ENCODE assay signal across 17 cellular contexts in the genomic region with DNA sequence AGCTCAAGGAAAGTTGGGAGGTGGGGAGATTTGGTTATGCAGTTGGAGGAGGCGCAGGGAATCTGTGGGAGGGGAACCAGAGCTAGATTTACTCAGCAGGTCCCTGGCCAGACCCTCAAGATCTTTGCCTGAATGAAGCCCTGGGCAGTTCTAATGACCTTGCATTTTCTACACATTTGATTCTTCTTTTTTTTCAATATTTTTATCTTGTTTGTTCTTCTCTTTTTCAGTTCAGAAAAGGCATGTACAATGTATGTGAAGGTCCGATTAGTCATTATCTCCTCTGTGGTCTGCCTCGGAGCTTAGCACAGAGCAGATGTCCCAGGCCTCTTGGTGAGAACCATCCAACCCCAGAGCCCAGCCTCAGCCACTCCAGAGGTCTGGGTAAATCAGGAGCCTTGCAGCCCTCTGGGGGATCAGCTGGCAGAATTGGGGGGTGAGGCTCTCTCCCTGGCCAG. TPM values are rescaled to one million over a fixed set of nuclear protein-coding genes. Genes with fewer than 3 reads are reported as not detected.
DNase-seq lines count a peak whose midpoint lies in the region; ATAC-seq and TF ChIP-seq lines count a peak whose summit lies in the region.
"Had no signal": no experiment of that assay in that cellular context is flagged by ENCODE, and none has a peak within 500 bp of the region (broad histone marks: within the 10 kb centered on the region; RNA-seq: fewer than 3 reads in every experiment).

No MANE protein-coding gene starts in this region.

- CTCF ChIA-PET in naive thymus-derived CD4-positive, alpha-beta T cell (lab: Charles Lee), result no interaction called here
- CTCF ChIA-PET in activated CD4-positive, alpha-beta memory T cell treated with anti-CD3 and anti-CD28 coated beads, Interleukin-2, amount 10 ng/mL, durations not matched to agents 7 days and 5 days (lab: Charles Lee), result no interaction called here
- CTCF ChIA-PET in OCI-LY7 (lab: Charles Lee; ENCODE audit: unreplicated experiment), result no interaction called here

- H3K27me3 Mint-ChIP-seq in naive thymus-derived CD4-positive, alpha-beta T cell, result peaks cover 0 to 7% (median 0%) of the 10 kb centered on the region in 5 donors
- peaks cover 11% of the 10 kb centered on the region for H3K27me3 Mint-ChIP-seq in activated CD4-positive, alpha-beta memory T cell treated with anti-CD3 and anti-CD28 coated beads, Interleukin-2, amount 10 ng/mL, durations not matched to agents 7 days and 5 days

- H3K4me3 Mint-ChIP-seq in naive thymus-derived CD4-positive, alpha-beta T cell, result no peak overlapping the region
- no peak overlapping the region for H3K4me3 Mint-ChIP-seq in activated CD4-positive, alpha-beta memory T cell treated with anti-CD3 and anti-CD28 coated beads, Interleukin-2, amount 10 ng/mL, durations not matched to agents 7 days and 5 days
- H3K4me3 Mint-ChIP-seq: activated CD8-positive, alpha-beta T cell treated with anti-CD3 and anti-CD28 coated beads, Interleukin-2, amount 10 ng/mL, durations not matched to agents 7 days and 5 days; CD4-positive, alpha-beta T cell had no signal

- H3K4me2 ChIP-seq in OCI-LY7 (ENCODE audit: low read length), result no peak overlapping the region

- H3K4me1 Mint-ChIP-seq in naive thymus-derived CD4-positive, alpha-beta T cell, result peaks cover 0 to 2% (median 0%) of the 10 kb centered on the region in 7 donors
- no peaks in the 10 kb centered on the region for H3K4me1 Mint-ChIP-seq in activated CD4-positive, alpha-beta memory T cell treated with anti-CD3 and anti-CD28 coated beads, Interleukin-2, amount 10 ng/mL, durations not matched to agents 7 days and 5 days

- no peaks in the 10 kb centered on the region for H3K79me2 ChIP-seq in OCI-LY7 (ENCODE audit: insufficient read depth, low read depth, low read length)

- H4K20me1 ChIP-seq in OCI-LY7 (ENCODE audit: insufficient read depth, low read length), result no peaks in the 10 kb centered on the region

- H3K27me3 ChIP-seq in cardiac muscle cell (no peaks in the 10 kb centered on the region), transverse colon (no peaks in the 10 kb centered on the region)
- no peaks in the 10 kb centered on the region for H3K27me3 ChIP-seq in naive thymus-derived CD4-positive, alpha-beta T cell (ENCODE audit: control insufficient read depth in 2 of 2, insufficient read depth in 2 of 2, low read length in 2 of 2)
- H3K27me3 ChIP-seq: testis had no signal

- H3K36me3 ChIP-seq in cardiac muscle cell (no peaks in the 10 kb centered on the region), transverse colon (no peaks in the 10 kb centered on the region), OCI-LY7 (ENCODE audit: insufficient read depth, low read length) (no peaks in the 10 kb centered on the region)
- H3K36me3 ChIP-seq in naive thymus-derived CD4-positive, alpha-beta T cell (ENCODE audit: control insufficient read depth in 2 of 3, insufficient read depth in 3 of 3, low read length in 3 of 3), result no peaks in the 10 kb centered on the region

- POLR2A ChIA-PET in naive thymus-derived CD4-positive, alpha-beta T cell (lab: Charles Lee), result no interaction called here
- POLR2A ChIA-PET in activated CD4-positive, alpha-beta memory T cell treated with anti-CD3 and anti-CD28 coated beads, Interleukin-2, amount 10 ng/mL, durations not matched to agents 7 days and 5 days (lab: Charles Lee), result no interaction called here
- POLR2A ChIA-PET in OCI-LY7 (lab: Charles Lee), result no interaction called here

- peak overlapping the region in 1 of 9 donors; percentile 8 for H3K27ac Mint-ChIP-seq in naive thymus-derived CD4-positive, alpha-beta T cell
- no peak overlapping the region for H3K27ac Mint-ChIP-seq in activated CD4-positive, alpha-beta memory T cell treated with anti-CD3 and anti-CD28 coated beads, Interleukin-2, amount 10 ng/mL, durations not matched to agents 7 days and 5 days
- H3K27ac Mint-ChIP-seq: activated CD8-positive, alpha-beta T cell treated with anti-CD3 and anti-CD28 coated beads, Interleukin-2, amount 10 ng/mL, durations not matched to agents 7 days and 5 days; CD4-positive, alpha-beta T cell had no signal

- peak in 1 of 2 donors; percentile 69 for DNase-seq in cardiac muscle cell (ENCODE audit: low read depth in 1 of 2, low spot score in 1 of 2)
- no peak for DNase-seq in left ventricle myocardium superior
- DNase-seq in erythroblast (lab: John Stamatoyannopoulos, UW), result peak; percentile 90 to 98
- DNase-seq in naive thymus-derived CD4-positive, alpha-beta T cell, result no peak
- no peak for DNase-seq in transverse colon
- DNase-seq in activated CD4-positive, alpha-beta memory T cell treated with anti-CD3 and anti-CD28 coated beads, Interleukin-2, amount 10 ng/mL, durations not matched to agents 7 days and 5 days, result no peak
- DNase-seq in OCI-LY7 (ENCODE audit: low spot score), result no peak
- DNase-seq in NCI-H128 (lab: John Stamatoyannopoulos, UW; ENCODE audit: unreplicated experiment), result no peak
- DNase-seq: 8988T; activated CD8-positive, alpha-beta T cell treated with anti-CD3 and anti-CD28 coated beads, Interleukin-2, amount 10 ng/mL, durations not matched to agents 7 days and 5 days; activated gamma-delta T cell treated with Interleukin-2 at 50 U/mL for 16 hours; CD4-positive, alpha-beta T cell; NCI-H1105 treated with DMSO at 0.1 percent for 48 hours; NCI-H510A; RPMI8226; testis had no signal

- TF ChIP-seq POLR2A in erythroblast (IDR thresholded peaks at IDR 0.05; ENCODE audit: low read length) (peak; percentile 18), transverse colon (IDR thresholded peaks at IDR 0.05) (no peak)

- H3K9me3 Mint-ChIP-seq in naive thymus-derived CD4-positive, alpha-beta T cell, result no peaks in the 10 kb centered on the region
- H3K9me3 Mint-ChIP-seq in activated CD4-positive, alpha-beta memory T cell treated with anti-CD3 and anti-CD28 coated beads, Interleukin-2, amount 10 ng/mL, durations not matched to agents 7 days and 5 days, result no peaks in the 10 kb centered on the region
- H3K9me3 Mint-ChIP-seq: CD4-positive, alpha-beta T cell had no signal

- H2AFZ ChIP-seq in OCI-LY7 (ENCODE audit: low read length), result no peak overlapping the region

- no peak overlapping the region for H3K4me3 ChIP-seq in cardiac muscle cell
- no peak overlapping the region for H3K4me3 ChIP-seq in naive thymus-derived CD4-positive, alpha-beta T cell (ENCODE audit: low read length)
- H3K4me3 ChIP-seq in transverse colon, result no peak overlapping the region
- no peak overlapping the region for H3K4me3 ChIP-seq in OCI-LY7 (ENCODE audit: low read depth, low read length, poor library complexity, severe bottlenecking)
- H3K4me3 ChIP-seq: testis had no signal

- no peaks in the 10 kb centered on the region for H3K9me2 ChIP-seq in OCI-LY7 (ENCODE audit: insufficient read depth, low read length)

- H3K4me1 ChIP-seq in cardiac muscle cell (ENCODE audit: low read depth) (peaks cover 75% of the 10 kb centered on the region), transverse colon (peaks cover 0 to 19% (median 5%) of the 10 kb centered on the region in 4 donors), OCI-LY7 (ENCODE audit: insufficient read depth, low read length, poor library complexity, severe bottlenecking) (no peaks in the 10 kb centered on the region)
- H3K4me1 ChIP-seq in naive thymus-derived CD4-positive, alpha-beta T cell (ENCODE audit: control insufficient read depth in 2 of 2, insufficient read depth in 2 of 2, low read length in 2 of 2), result no peaks in the 10 kb centered on the region

- ATAC-seq in left ventricle myocardium superior, result no peak
- peak; percentile 48 for ATAC-seq in naive thymus-derived CD4-positive, alpha-beta T cell
- ATAC-seq: activated CD8-positive, alpha-beta T cell treated with anti-CD3 and anti-CD28 coated beads, Interleukin-2, amount 10 ng/mL, durations not matched to agents 7 days and 5 days had no signal

- intact Hi-C loops in left ventricle myocardium superior (cut with micrococcal nuclease), result no loop called here
- intact Hi-C loops in naive thymus-derived CD4-positive, alpha-beta T cell (cut with micrococcal nuclease), result no loop called here
- intact Hi-C loops in transverse colon (cut with DNase I; ENCODE audit: low total_unique reads), result no loop called here
- intact Hi-C loops in OCI-LY7 (cut with micrococcal nuclease; ENCODE audit: unreplicated experiment), result no loop called here

- TF ChIP-seq CTCF in cardiac muscle cell (IDR thresholded peaks at IDR 0.05; ENCODE audit: low read depth, low read length) (no peak), transverse colon (IDR thresholded peaks at IDR 0.05) (no peak), OCI-LY7 (conservative IDR thresholded peaks at IDR 0.05; ENCODE audit: low read length) (no peak)

- in situ Hi-C loops in transverse colon (cut with MboI; ENCODE audit: low pct_ligation_motif_present in 1 of 4, low pct_unique_long_range_greater_than_20kb in 1 of 4, low sequenced_read_pairs in 3 of 4), result no loop called here

- no TSS peak for BruUV-seq in OCI-LY7 (replicated peaks; lab: Mats Ljungman, UMichigan)

- 77 to 78% methylated on average over 3 of the region's 3 CpGs for WGBS in transverse colon (ENCODE audit: low coverage in 1 of 2), 2 donors

- H3K36me3 Mint-ChIP-seq in naive thymus-derived CD4-positive, alpha-beta T cell, result no peaks in the 10 kb centered on the region
- no peaks in the 10 kb centered on the region for H3K36me3 Mint-ChIP-seq in activated CD4-positive, alpha-beta memory T cell treated with anti-CD3 and anti-CD28 coated beads, Interleukin-2, amount 10 ng/mL, durations not matched to agents 7 days and 5 days (ENCODE audit: low read depth)

- H3K9me3 ChIP-seq in cardiac muscle cell (ENCODE audit: low read depth), result no peaks in the 10 kb centered on the region
- H3K9me3 ChIP-seq in naive thymus-derived CD4-positive, alpha-beta T cell (ENCODE audit: control insufficient read depth in 2 of 3, low read length in 3 of 3), result no peaks in the 10 kb centered on the region
- H3K9me3 ChIP-seq in transverse colon, result no peaks in the 10 kb centered on the region
- no peaks in the 10 kb centered on the region for H3K9me3 ChIP-seq in OCI-LY7 (ENCODE audit: low read length)
- H3K9me3 ChIP-seq: testis had no signal

- no peak for TF ChIP-seq EP300 in transverse colon (IDR thresholded peaks at IDR 0.05; ENCODE audit: low read depth)

- peak overlapping the region; percentile 99 for H3K27ac ChIP-seq in cardiac muscle cell
- no peak overlapping the region for H3K27ac ChIP-seq in naive thymus-derived CD4-positive, alpha-beta T cell (ENCODE audit: low read depth, low read length)
- H3K27ac ChIP-seq in transverse colon, result peak overlapping the region; percentile 42 to 57 (median 56)
- no peak overlapping the region for H3K27ac ChIP-seq in OCI-LY7 (ENCODE audit: low read depth, low read length, poor library complexity, severe bottlenecking)

RNA-seq across cellular contexts. Expression of a gene that starts 24.2 kb away (rescaled TPM):
- 3.5 and 8.6 TPM in 2 replicates for total RNA-seq in cardiac muscle cell
- 3.5 and 9.0 TPM in 2 replicates for polyA plus RNA-seq in cardiac muscle cell
- 12.4 TPM for total RNA-seq in left ventricle myocardium superior
- total RNA-seq in naive thymus-derived CD4-positive, alpha-beta T cell, result under 1 TPM in 2 of 5 experiments, not detected in 3; 0.37 to 0.93 TPM
- polyA plus RNA-seq in naive thymus-derived CD4-positive, alpha-beta T cell, result under 1 TPM in 1 of 2 donors, not detected in 1; 0.58 TPM
- 1 to 10 TPM in 2 of 4 donors, not detected in 2; 1.8 to 2.4 TPM for total RNA-seq in transverse colon
- not detected for total RNA-seq in activated CD4-positive, alpha-beta memory T cell treated with anti-CD3 and anti-CD28 coated beads, Interleukin-2, amount 10 ng/mL, durations not matched to agents 7 days and 5 days
- total RNA-seq in OCI-LY7 (2014; rRNA removed; shearing (Covaris generic)), result not detected in 2 replicates
- not detected in 2 replicates for total RNA-seq in OCI-LY7 (2022)
- total RNA-seq: CD4-positive, alpha-beta T cell; T-helper 2 cell treated with Interferon-gamma antibody and Interleukin-4, amounts not matched to agents 100 ng/mL and 5 ng/mL, for 36 hours had no signal

Comparison
In these comparisons a context has a peak if more than half of its experiments do, and no peak if none do; other contexts are left out.
1. DNase-seq: peak in erythroblast (2 of 2); none in left ventricle myocardium superior (single experiment), naive thymus-derived CD4-positive, alpha-beta T cell (0 of 9), transverse colon (single experiment), activated CD4-positive, alpha-beta memory T cell treated with anti-CD3 and anti-CD28 coated beads, Interleukin-2, amount 10 ng/mL, durations not matched to agents 7 days and 5 days (single experiment), OCI-LY7 (single experiment) and NCI-H128 (single experiment).
2. H3K27ac ChIP-seq: peak in cardiac muscle cell (single experiment) and transverse colon (4 of 4); none in naive thymus-derived CD4-positive, alpha-beta T cell (single experiment) and OCI-LY7 (single experiment).